8 cellular contexts compared by ENCODE assay signal in genomic region chr13:29923554-29924481, GRCh38.
DNase-seq lines count a peak whose midpoint lies in the region; ATAC-seq, FAIRE-seq and TF ChIP-seq lines count a peak whose summit lies in the region.

No MANE protein-coding gene starts in this region.

- no peaks in the 10 kb centered on the region for H3K9me3 ChIP-seq in gastroesophageal sphincter
- no peaks in the 10 kb centered on the region for H3K9me3 ChIP-seq in pancreas
- H3K9me3 ChIP-seq in tibial nerve, result no peaks in the 10 kb centered on the region

- intact Hi-C loops in pancreas (cut with DNase I), result no loop called here

- TF ChIP-seq CTCF in gastroesophageal sphincter (IDR thresholded peaks at IDR 0.05) (peak; percentile 52 to 80 (median 73)), pancreas (IDR thresholded peaks at IDR 0.05) (peak; percentile 68 to 93 (median 86)), tibial nerve (IDR thresholded peaks at IDR 0.05) (peak; percentile 59 to 90 (median 77))

- 28 to 33% methylated on average over 2 to 8 of the region's 12 CpGs for WGBS in gastroesophageal sphincter (ENCODE audit: low coverage in 1 of 2), 2 donors
- WGBS in pancreas, 2 donors, result 15 to 17% methylated on average over 12 of the region's 12 CpGs
- 21 to 22% methylated on average over 9 to 12 of the region's 12 CpGs for WGBS in tibial nerve, 2 donors

- no peak for TF ChIP-seq EP300 in gastroesophageal sphincter (IDR thresholded peaks at IDR 0.05)
- TF ChIP-seq EP300 in tibial nerve (IDR thresholded peaks at IDR 0.05), result peak in 1 of 2 donors; percentile 79

- H3K27me3 ChIP-seq in H7 (ENCODE audit: control insufficient read depth, insufficient read depth, low read length) (no peaks in the 10 kb centered on the region), gastroesophageal sphincter (no peaks in the 10 kb centered on the region), pancreas (no peaks in the 10 kb centered on the region), tibial nerve (no peaks in the 10 kb centered on the region)

- FAIRE-seq in pancreas (lab: Jason Lieb, UNC), result peak; percentile 64

- no peaks in the 10 kb centered on the region for H3K36me3 ChIP-seq in H7 (replicated peaks; ENCODE audit: control insufficient read depth, insufficient read depth, low read length)
- no peaks in the 10 kb centered on the region for H3K36me3 ChIP-seq in gastroesophageal sphincter
- no peaks in the 10 kb centered on the region for H3K36me3 ChIP-seq in pancreas
- H3K36me3 ChIP-seq in tibial nerve, result no peaks in the 10 kb centered on the region

- H3K27ac ChIP-seq in gastroesophageal sphincter (peak overlapping the region; percentile 82 to 97 (median 90)), pancreas (peak overlapping the region; percentile 85 to 93 (median 90)), tibial nerve (peak overlapping the region; percentile 23 to 86 (median 72))

- H3K4me1 ChIP-seq in gastroesophageal sphincter, result peaks cover 21 to 63% (median 27%) of the 10 kb centered on the region in 3 donors
- H3K4me1 ChIP-seq in pancreas, result peaks cover 33 to 37% (median 34%) of the 10 kb centered on the region in 3 donors
- peaks cover 0 to 39% (median 27%) of the 10 kb centered on the region in 4 donors for H3K4me1 ChIP-seq in tibial nerve

- H3K4me3 ChIP-seq in H7 (ENCODE audit: insufficient read depth, low read depth, low read length), result no peak overlapping the region
- H3K4me3 ChIP-seq in gastroesophageal sphincter, result no peak overlapping the region
- H3K4me3 ChIP-seq in pancreas, result no peak overlapping the region
- H3K4me3 ChIP-seq in tibial nerve, result no peak overlapping the region

- peak; percentile 89 for ATAC-seq in gastroesophageal sphincter
- peak; percentile 87 to 94 (median 90) for ATAC-seq in pancreas

- DNase-seq in AML-193 (lab: John Stamatoyannopoulos, UW) (peak; percentile 25 to 39), H7 (peak; percentile 86), OCI-M1 (lab: John Stamatoyannopoulos, UW) (peak; percentile 1), pancreas (peak; percentile 86 to 96 (median 94)), tibial nerve (ENCODE audit: low spot score in 2 of 2) (peak; percentile 36 to 58), mesenteric fat pad (ENCODE audit: low spot score) (no peak)
- peak; percentile 85 for DNase-seq in activated effector memory CD4-positive, alpha-beta T cell treated with anti-CD3 and anti-CD28 coated beads, Interleukin-2, amount 50 U/mL, for 16 hours

- TF ChIP-seq POLR2A in gastroesophageal sphincter (IDR thresholded peaks at IDR 0.05) (no peak), tibial nerve (IDR thresholded peaks at IDR 0.05) (no peak)
